ENCODE assay signal across 13 cellular contexts in genomic region chr17:17055286-17056166, GRCh38. TPM values are rescaled to one million over a fixed set of nuclear protein-coding genes. Genes with fewer than 3 reads are reported as not detected.
A peak's percentile ranks its signal among the peaks of the same experiment; 100 is the strongest.
DNase-seq lines count a peak whose midpoint lies in the region; ATAC-seq and TF ChIP-seq lines count a peak whose summit lies in the region.
"Had no signal": no experiment of that assay in that cellular context is flagged by ENCODE, and none has a peak within 500 bp of the region (broad histone marks: within the 10 kb centered on the region; RNA-seq: fewer than 3 reads in every experiment).

No MANE protein-coding gene starts in this region.

- DNase-seq in natural killer cell (no peak), neuronal stem cell (ENCODE audit: low spot score) (no peak), LoVo (ENCODE audit: low spot score) (no peak)
- no peak for DNase-seq in natural killer cell treated with Interleukin-12 subunit alpha and Interleukin-12 subunit beta and Interleukin-15 and Interleukin-18, amount 100 ng/mL, for 72 hours (ENCODE audit: low spot score)
- DNase-seq: naive B cell, NCI-H446, T1000 had no signal

- no peak overlapping the region for H3K4me3 ChIP-seq in neuronal stem cell (ENCODE audit: low read length in 2 of 2)

- no peak overlapping the region for H2BK5ac ChIP-seq in neuronal stem cell (ENCODE audit: low read length)

- H2AK5ac ChIP-seq in neuronal stem cell (ENCODE audit: low read depth, low read length): no peak overlapping the region

- H3K23ac ChIP-seq in neuronal stem cell (ENCODE audit: low read depth, low read length, poor library complexity): no peak overlapping the region

- H3K36me3 Mint-ChIP-seq in natural killer cell: no peaks in the 10 kb centered on the region
- no peaks in the 10 kb centered on the region for H3K36me3 Mint-ChIP-seq in natural killer cell treated with Interleukin-12 subunit alpha and Interleukin-12 subunit beta and Interleukin-15 and Interleukin-18, amount 100 ng/mL, for 72 hours
- H3K36me3 Mint-ChIP-seq: naive B cell had no signal

- H3K79me1 ChIP-seq in neuronal stem cell (ENCODE audit: low read depth, low read length): peaks cover 25% of the 10 kb centered on the region

- no peak overlapping the region for H3K4ac ChIP-seq in neuronal stem cell (ENCODE audit: low read length)

- no peak overlapping the region for H2BK12ac ChIP-seq in neuronal stem cell (ENCODE audit: low read length)

- H3K4me1 ChIP-seq in neuronal stem cell (ENCODE audit: control insufficient read depth in 2 of 2, insufficient read depth in 1 of 2, low read depth in 1 of 2, low read length in 2 of 2): peaks cover 0 to 11% of the 10 kb centered on the region in 2 donors

- intact Hi-C loops in natural killer cell (cut with micrococcal nuclease): no loop called here

- peaks cover 4 to 42% of the 10 kb centered on the region in 2 donors for H3K36me3 ChIP-seq in neuronal stem cell (replicated peaks in 1 of 2; ENCODE audit: control insufficient read depth in 2 of 2, insufficient read depth in 2 of 2, low read length in 2 of 2)

- no peak overlapping the region for H3K27ac ChIP-seq in neuronal stem cell (replicated peaks; ENCODE audit: low read length)
- H3K27ac ChIP-seq: C4-2B had no signal

- WGBS in neuronal stem cell (ENCODE audit: extremely low coverage in 2 of 2, insufficient read length in 2 of 2, insufficient replicate concordance in 1 of 2), 2 donors: no CpG with 5 or more reads among the region's 16 CpGs

- no peak for TF ChIP-seq CTCF in natural killer cell (IDR thresholded peaks at IDR 0.05)

- H3K9me3 ChIP-seq in neuronal stem cell (replicated peaks in 1 of 2; ENCODE audit: control insufficient read depth in 2 of 2, insufficient read depth in 1 of 2, low read depth in 1 of 2, low read length in 2 of 2): no peaks in the 10 kb centered on the region

- H3K9me3 Mint-ChIP-seq in natural killer cell: no peaks in the 10 kb centered on the region
- H3K9me3 Mint-ChIP-seq in natural killer cell treated with Interleukin-12 subunit alpha and Interleukin-12 subunit beta and Interleukin-15 and Interleukin-18, amount 100 ng/mL, for 72 hours: no peaks in the 10 kb centered on the region
- H3K9me3 Mint-ChIP-seq: activated T-helper 17 cell treated with anti-CD3 and anti-CD28 coated beads, Interleukin-2, amount 50 U/mL, for 72 hours; naive B cell had no signal

- peaks cover 52 to 59% of the 10 kb centered on the region in 2 donors for H3K4me1 Mint-ChIP-seq in natural killer cell
- H3K4me1 Mint-ChIP-seq in natural killer cell treated with Interleukin-12 subunit alpha and Interleukin-12 subunit beta and Interleukin-15 and Interleukin-18, amount 100 ng/mL, for 72 hours (ENCODE audit: low read depth in 2 of 2): peaks cover 33 to 34% of the 10 kb centered on the region in 2 donors

- no peaks in the 10 kb centered on the region for H3K27me3 ChIP-seq in neuronal stem cell (ENCODE audit: control insufficient read depth in 3 of 3, insufficient read depth in 3 of 3, low read depth in 1 of 3, low read length in 3 of 3)

- H2BK15ac ChIP-seq in neuronal stem cell (ENCODE audit: low read length): no peak overlapping the region

- no peak overlapping the region for H3K14ac ChIP-seq in neuronal stem cell (ENCODE audit: low read length)

- H3K18ac ChIP-seq in neuronal stem cell (ENCODE audit: low read length): no peak overlapping the region

- H2AFZ ChIP-seq in neuronal stem cell (ENCODE audit: low read length): no peak overlapping the region

- peak overlapping the region; percentile 17 to 29 for H3K27ac Mint-ChIP-seq in natural killer cell
- no peak overlapping the region for H3K27ac Mint-ChIP-seq in natural killer cell treated with Interleukin-12 subunit alpha and Interleukin-12 subunit beta and Interleukin-15 and Interleukin-18, amount 100 ng/mL, for 72 hours
- H3K27ac Mint-ChIP-seq: activated T-helper 17 cell treated with anti-CD3 and anti-CD28 coated beads, Interleukin-2, amount 50 U/mL, for 72 hours had no signal

- no peak overlapping the region for H3K4me2 ChIP-seq in neuronal stem cell (ENCODE audit: insufficient read depth, low read length, poor library complexity, severe bottlenecking)

- no peak overlapping the region for H4K8ac ChIP-seq in neuronal stem cell (ENCODE audit: low read depth, low read length)

- H4K91ac ChIP-seq in neuronal stem cell (ENCODE audit: low read depth, low read length, poor library complexity): no peak overlapping the region

- no peak for ATAC-seq in natural killer cell
- ATAC-seq in natural killer cell treated with Interleukin-12 subunit alpha and Interleukin-12 subunit beta and Interleukin-15 and Interleukin-18, amount 100 ng/mL, for 72 hours: no peak
- peak; percentile 19 for ATAC-seq in esophagus mucosa
- ATAC-seq in GM18867 (IDR thresholded peaks at IDR 0.05; ENCODE audit: unreplicated experiment): no peak
- no peak for ATAC-seq in GM19467 (IDR thresholded peaks at IDR 0.05; ENCODE audit: unreplicated experiment)
- ATAC-seq in GM21723 (IDR thresholded peaks at IDR 0.05; ENCODE audit: unreplicated experiment): no peak
- ATAC-seq: activated T-helper 17 cell treated with anti-CD3 and anti-CD28 coated beads, Interleukin-2, amount 50 U/mL, for 72 hours had no signal

- no peak overlapping the region for H3K4me3 Mint-ChIP-seq in natural killer cell
- H3K4me3 Mint-ChIP-seq in natural killer cell treated with Interleukin-12 subunit alpha and Interleukin-12 subunit beta and Interleukin-15 and Interleukin-18, amount 100 ng/mL, for 72 hours: no peak overlapping the region
- H3K4me3 Mint-ChIP-seq: activated T-helper 17 cell treated with anti-CD3 and anti-CD28 coated beads, Interleukin-2, amount 50 U/mL, for 72 hours had no signal

- H3K27me3 Mint-ChIP-seq in natural killer cell (ENCODE audit: low read depth in 2 of 2): no peaks in the 10 kb centered on the region
- no peaks in the 10 kb centered on the region for H3K27me3 Mint-ChIP-seq in natural killer cell treated with Interleukin-12 subunit alpha and Interleukin-12 subunit beta and Interleukin-15 and Interleukin-18, amount 100 ng/mL, for 72 hours
- H3K27me3 Mint-ChIP-seq: activated T-helper 17 cell treated with anti-CD3 and anti-CD28 coated beads, Interleukin-2, amount 50 U/mL, for 72 hours; naive B cell had no signal

- H2BK120ac ChIP-seq in neuronal stem cell (ENCODE audit: low read depth, low read length): no peak overlapping the region

- peak overlapping the region; percentile 10 for H3K9ac ChIP-seq in neuronal stem cell (ENCODE audit: low read depth, low read length, poor library complexity)

RNA-seq across cellular contexts. Expression of gene MPRIP, which starts 13.3 kb away (rescaled TPM):
- total RNA-seq in natural killer cell (100 to 1,000 TPM; 225 to 272 (median 229) TPM), esophagus mucosa (132 TPM)
- 100 to 1,000 TPM; 158 to 216 TPM for total RNA-seq in natural killer cell treated with Interleukin-12 subunit alpha and Interleukin-12 subunit beta and Interleukin-15 and Interleukin-18, amount 100 ng/mL, for 72 hours
- 67.7 TPM for polyA plus RNA-seq in neuronal stem cell (2013, experiment 1 of 2)
- polyA plus RNA-seq in neuronal stem cell (2013, experiment 2 of 2): 72.4 TPM

Comparison
In these comparisons a context has a peak if more than half of its experiments do, and no peak if none do; other contexts are left out.
1. H3K27ac Mint-ChIP-seq: peak in natural killer cell (2 of 2); none in natural killer cell treated with Interleukin-12 subunit alpha and Interleukin-12 subunit beta and Interleukin-15 and Interleukin-18, amount 100 ng/mL, for 72 hours (0 of 2).